ENCODE assay signal across 8 cellular contexts in the genomic region with DNA sequence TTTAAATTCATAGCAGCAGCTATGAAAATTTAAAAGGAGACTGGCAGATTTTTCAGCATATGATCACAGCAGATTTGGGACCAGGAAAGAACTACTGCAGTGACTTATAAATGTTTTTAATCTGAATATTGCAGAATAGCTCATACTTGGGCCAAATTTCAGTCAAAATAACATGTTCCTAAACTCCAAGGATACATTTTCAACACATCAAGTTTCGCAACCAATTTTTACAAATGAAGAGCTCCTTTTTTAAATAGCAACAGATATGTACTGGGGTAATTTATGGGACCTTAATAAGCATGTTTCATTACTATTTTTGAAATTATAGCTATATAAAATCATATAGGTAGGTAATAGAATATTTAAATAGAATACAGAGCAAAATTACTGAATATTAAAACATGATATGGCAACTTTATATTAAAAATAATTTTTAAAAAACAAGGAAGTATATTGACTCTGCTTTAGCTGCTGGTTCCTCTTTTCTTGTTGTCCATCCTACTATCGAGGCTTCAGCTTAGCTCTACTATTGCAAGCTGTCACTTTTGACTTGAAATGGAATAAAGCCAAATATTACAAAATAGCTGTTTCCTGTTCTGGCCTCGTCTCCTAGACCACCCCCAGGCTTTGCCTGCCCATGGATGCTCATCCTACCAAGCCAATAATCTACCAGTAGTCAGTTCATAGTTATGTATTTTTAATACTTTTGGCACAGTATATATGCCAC.
DNase-seq lines count a peak whose midpoint lies in the region; ATAC-seq and TF ChIP-seq lines count a peak whose summit lies in the region.

No MANE protein-coding gene starts in this region.

- peaks cover 90% of the 10 kb centered on the region for H3K4me1 Mint-ChIP-seq in activated naive CD4-positive, alpha-beta T cell treated with anti-CD3 and anti-CD28 coated beads, Interleukin-2, amount 50 U/mL, for 24 hours
- peaks cover 94% of the 10 kb centered on the region for H3K4me1 Mint-ChIP-seq in activated B cell treated with CpG ODN at 0.5 μM for 24 hours

- no peaks in the 10 kb centered on the region for H3K27me3 ChIP-seq in right cardiac atrium (ENCODE audit: control insufficient read depth, insufficient read depth)
- H3K27me3 ChIP-seq in upper lobe of right lung, result no peaks in the 10 kb centered on the region
- no peaks in the 10 kb centered on the region for H3K27me3 ChIP-seq in effector memory CD4-positive, alpha-beta T cell (replicated peaks; ENCODE audit: control insufficient read depth, insufficient read depth, low read length, poor library complexity, severe bottlenecking)

- 18% methylated on average over 3 of the region's 3 CpGs for WGBS in right cardiac atrium

- H3K27me3 Mint-ChIP-seq in activated naive CD4-positive, alpha-beta T cell treated with anti-CD3 and anti-CD28 coated beads, Interleukin-2, amount 50 U/mL, for 24 hours, result no peaks in the 10 kb centered on the region
- H3K27me3 Mint-ChIP-seq in activated B cell treated with CpG ODN at 0.5 μM for 24 hours, result no peaks in the 10 kb centered on the region

- CTCF ChIA-PET in activated B cell treated with CpG ODN at 0.5 μM for 24 hours (lab: Charles Lee), result interaction anchor here (1.5 to 2.2 kb wide), 2 partner anchors 13 to 90 kb away, joined by 4 to 6 read pairs; no protein-coding TSS in a partner anchor

- peaks cover 27% of the 10 kb centered on the region for H3K36me3 Mint-ChIP-seq in activated naive CD4-positive, alpha-beta T cell treated with anti-CD3 and anti-CD28 coated beads, Interleukin-2, amount 50 U/mL, for 24 hours
- peaks cover 60% of the 10 kb centered on the region for H3K36me3 Mint-ChIP-seq in activated B cell treated with CpG ODN at 0.5 μM for 24 hours (ENCODE audit: low read depth)

- peak overlapping the region; percentile 38 for H3K27ac Mint-ChIP-seq in activated naive CD4-positive, alpha-beta T cell treated with anti-CD3 and anti-CD28 coated beads, Interleukin-2, amount 50 U/mL, for 24 hours
- H3K27ac Mint-ChIP-seq in activated B cell treated with CpG ODN at 0.5 μM for 24 hours, result peak overlapping the region; percentile 84

- no peaks in the 10 kb centered on the region for H3K36me3 ChIP-seq in upper lobe of right lung
- peaks cover 4% of the 10 kb centered on the region for H3K36me3 ChIP-seq in effector memory CD4-positive, alpha-beta T cell (ENCODE audit: control insufficient read depth, insufficient read depth, low read length)

- H3K4me3 Mint-ChIP-seq in activated naive CD4-positive, alpha-beta T cell treated with anti-CD3 and anti-CD28 coated beads, Interleukin-2, amount 50 U/mL, for 24 hours, result peak overlapping the region; percentile 55
- H3K4me3 Mint-ChIP-seq in activated B cell treated with CpG ODN at 0.5 μM for 24 hours, result peak overlapping the region; percentile 73

- no peaks in the 10 kb centered on the region for H3K9me3 Mint-ChIP-seq in activated naive CD4-positive, alpha-beta T cell treated with anti-CD3 and anti-CD28 coated beads, Interleukin-2, amount 50 U/mL, for 24 hours
- no peaks in the 10 kb centered on the region for H3K9me3 Mint-ChIP-seq in activated B cell treated with CpG ODN at 0.5 μM for 24 hours

- TF ChIP-seq CTCF in activated B cell treated with CpG ODN at 0.5 μM for 24 hours (IDR thresholded peaks at IDR 0.05) (no peak), upper lobe of right lung (IDR thresholded peaks at IDR 0.05) (no peak)

- H3K27ac ChIP-seq in right cardiac atrium (ENCODE audit: low read length) (no peak overlapping the region), upper lobe of right lung (peak overlapping the region; percentile 43)
- no peak overlapping the region for H3K27ac ChIP-seq in effector memory CD4-positive, alpha-beta T cell (ENCODE audit: insufficient read depth, low read length, poor library complexity, severe bottlenecking)

- ATAC-seq in activated B cell treated with CpG ODN at 0.5 μM for 24 hours (ENCODE audit: low read depth) (peak; percentile 40), right cardiac atrium (peak; percentile 77 to 84), upper lobe of right lung (peak; percentile 84), HG03097 (IDR thresholded peaks at IDR 0.05; ENCODE audit: low FRiP score, unreplicated experiment) (no peak)

- no peaks in the 10 kb centered on the region for H3K9me3 ChIP-seq in right cardiac atrium (ENCODE audit: control insufficient read depth, low read length)
- H3K9me3 ChIP-seq in upper lobe of right lung, result no peaks in the 10 kb centered on the region
- no peaks in the 10 kb centered on the region for H3K9me3 ChIP-seq in effector memory CD4-positive, alpha-beta T cell (ENCODE audit: control insufficient read depth, low read length)

- DNase-seq in activated naive CD4-positive, alpha-beta T cell (lab: John Stamatoyannopoulos, UW), result no peak
- DNase-seq in activated B cell treated with CpG ODN at 0.5 μM for 24 hours (no peak), right cardiac atrium (peak in 1 of 3 donors; percentile 51), upper lobe of right lung (no peak), head of caudate nucleus (no peak)
- DNase-seq in effector memory CD4-positive, alpha-beta T cell, result no peak

- intact Hi-C loops in activated B cell treated with CpG ODN at 0.5 μM for 24 hours (cut with micrococcal nuclease), result loop anchor here (1.0 kb wide), 1 partner anchor 9 kb away; no protein-coding TSS in a partner anchor
- intact Hi-C loops in right cardiac atrium (cut with DNase I), result loop anchor here in 1 of 4 donors (5.0 kb wide), 1 partner anchor 34 kb away; no protein-coding TSS in a partner anchor
- intact Hi-C loops in upper lobe of right lung (cut with DNase I), result no loop called here
- intact Hi-C loops in head of caudate nucleus (cut with DNase I), result no loop called here

- POLR2A ChIA-PET in activated B cell treated with CpG ODN at 0.5 μM for 24 hours (lab: Charles Lee), result interaction anchor here (0.7 to 6.4 kb wide), 4 partner anchors 9 to 124 kb away, joined by 3 to 78 read pairs (median 4); no protein-coding TSS in a partner anchor

- H3K4me1 ChIP-seq in right cardiac atrium (ENCODE audit: control insufficient read depth, insufficient read depth, low read length) (peaks cover 6% of the 10 kb centered on the region), upper lobe of right lung (peaks cover 69% of the 10 kb centered on the region)
- peaks cover 19% of the 10 kb centered on the region for H3K4me1 ChIP-seq in effector memory CD4-positive, alpha-beta T cell (ENCODE audit: control insufficient read depth, insufficient read depth, low read length, poor library complexity, severe bottlenecking)

- H3K4me3 ChIP-seq in right cardiac atrium (ENCODE audit: low read length) (no peak overlapping the region), upper lobe of right lung (no peak overlapping the region)
- H3K4me3 ChIP-seq in effector memory CD4-positive, alpha-beta T cell (ENCODE audit: insufficient read depth, low read depth, low read length, poor library complexity, severe bottlenecking), result no peak overlapping the region
